In genomic region chr16:85375282-85375681, GRCh38 we compare ENCODE assay signal across 15 cellular contexts.
"Had no signal": no experiment of that assay in that cellular context is flagged by ENCODE, and none has a peak within 500 bp of the region (broad histone marks: within the 10 kb centered on the region; RNA-seq: fewer than 3 reads in every experiment).

No MANE protein-coding gene starts in this region.

- DNase-seq: activated CD4-positive, alpha-beta T cell treated with anti-CD3 and anti-CD28 coated beads, Interleukin-2, amount 10 ng/mL, durations not matched to agents 24 days and 14 days; activated CD4-positive, alpha-beta T cell treated with anti-CD3 and anti-CD28 coated beads, Interleukin-2, amount 50 U/mL, for 48 hours; activated CD4-positive, CD25-positive, alpha-beta regulatory T cell treated with anti-CD3 and anti-CD28 coated beads, Interleukin-2, amount 50 U/mL, for 72 hours; activated CD8-positive, alpha-beta memory T cell treated with anti-CD3 and anti-CD28 coated beads, Interleukin-2, amount 10 ng/mL, durations not matched to agents 7 days and 5 days; activated effector memory CD4-positive, alpha-beta T cell treated with Interleukin-2 at 50 U/mL for 16 hours; activated naive CD4-positive, alpha-beta T cell treated with Interleukin-2 at 50 U/mL for 16 hours; activated T-cell treated with anti-CD3 and anti-CD28 coated beads, Interleukin-2, amount 50 U/mL, for 24 hours; MM.1S; NCI-H146; NCI-H187 treated with DMSO at 0.1 percent for 48 hours; NCI-H2081 treated with DMSO at 0.1 percent for 48 hours; NCI-H524; PC-3; SHP77 treated with DMSO at 0.1 percent for 48 hours had no signal

- ATAC-seq: activated CD8-positive, alpha-beta memory T cell treated with anti-CD3 and anti-CD28 coated beads, Interleukin-2, amount 10 ng/mL, durations not matched to agents 7 days and 5 days; PC-3; WTC11 had no signal
